In genomic region chr10:95260397-95260881, GRCh38 we compare ENCODE assay signal across 8 cellular contexts. TPM values are rescaled to one million over a fixed set of nuclear protein-coding genes. Genes with fewer than 3 reads are reported as not detected.
DNase-seq lines count a peak whose midpoint lies in the region; ATAC-seq and TF ChIP-seq lines count a peak whose summit lies in the region.

No MANE protein-coding gene starts in this region.

- H3K4me1 Mint-ChIP-seq in endodermal cell (peaks cover 51% of the 10 kb centered on the region), neural crest cell (peaks cover 4% of the 10 kb centered on the region)
- H3K4me1 Mint-ChIP-seq in activated T-helper 17 cell treated with anti-CD3 and anti-CD28 coated beads, Interleukin-2, amount 50 U/mL, for 72 hours = no peaks in the 10 kb centered on the region

- peaks cover 74% of the 10 kb centered on the region for H3K36me3 Mint-ChIP-seq in endodermal cell (ENCODE audit: low read depth)
- H3K36me3 Mint-ChIP-seq in neural crest cell (ENCODE audit: low read depth) = peaks cover 9% of the 10 kb centered on the region
- H3K36me3 Mint-ChIP-seq in activated T-helper 17 cell treated with anti-CD3 and anti-CD28 coated beads, Interleukin-2, amount 50 U/mL, for 72 hours (ENCODE audit: low read depth) = no peaks in the 10 kb centered on the region

- H3K9me3 ChIP-seq in endodermal cell (ENCODE audit: control insufficient read depth, low read length) = peaks cover 24% of the 10 kb centered on the region

- WGBS in endodermal cell (ENCODE audit: insufficient coverage in 1 of 2, insufficient read length in 1 of 2), 2 experiments = 65 to 74% methylated on average over 3 of the region's 3 CpGs

- H3K27ac ChIP-seq in endodermal cell (ENCODE audit: low read depth, low read length) = peak overlapping the region; percentile 56

- no peak for TF ChIP-seq CTCF in endodermal cell (conservative IDR thresholded peaks at IDR 0.05)
- TF ChIP-seq CTCF in neural crest cell (conservative IDR thresholded peaks at IDR 0.05) = no peak

- H3K9ac ChIP-seq in endodermal cell (ENCODE audit: extremely low read depth, low read length, poor library complexity, severe bottlenecking) = peak overlapping the region; percentile 52

- no peak for ATAC-seq in activated T-helper 17 cell treated with anti-CD3 and anti-CD28 coated beads, Interleukin-2, amount 50 U/mL, for 72 hours (replicated peaks)

- peaks cover 82% of the 10 kb centered on the region for H3K36me3 ChIP-seq in endodermal cell (ENCODE audit: control insufficient read depth, insufficient read depth, low read length)

- peaks cover 14% of the 10 kb centered on the region for H3K4me1 ChIP-seq in endodermal cell (ENCODE audit: control insufficient read depth, insufficient read depth, low read length)

- H3K27me3 ChIP-seq in endodermal cell (ENCODE audit: control insufficient read depth, insufficient read depth, low read length, poor library complexity, severe bottlenecking) = no peaks in the 10 kb centered on the region

- H3K9me3 Mint-ChIP-seq in endodermal cell (peaks cover 19% of the 10 kb centered on the region), neural crest cell (peaks cover 8% of the 10 kb centered on the region)
- H3K9me3 Mint-ChIP-seq in activated T-helper 17 cell treated with anti-CD3 and anti-CD28 coated beads, Interleukin-2, amount 50 U/mL, for 72 hours = peaks cover 4% of the 10 kb centered on the region

- DNase-seq in GM04503 (ENCODE audit: low read depth) (peak; percentile 83), HS-27A (ENCODE audit: low read depth) (peak; percentile 65), endodermal cell (peak; percentile 67), neural crest cell (ENCODE audit: low read depth, low spot score) (no peak), NCI-H446 (lab: John Stamatoyannopoulos, UW) (no peak), NOMO-1 (lab: John Stamatoyannopoulos, UW; ENCODE audit: unreplicated experiment in 2 of 2) (no peak)
- DNase-seq in activated naive CD4-positive, alpha-beta T cell treated with anti-CD3 and anti-CD28 coated beads, Interleukin-2, amount 50 U/mL, for 16 hours = no peak

- H3K4me3 ChIP-seq in endodermal cell (ENCODE audit: low read length) = peak overlapping the region; percentile 48

- H3K4me3 Mint-ChIP-seq in endodermal cell (no peak overlapping the region), neural crest cell (no peak overlapping the region)
- H3K4me3 Mint-ChIP-seq in activated T-helper 17 cell treated with anti-CD3 and anti-CD28 coated beads, Interleukin-2, amount 50 U/mL, for 72 hours = no peak overlapping the region

- H3K27ac Mint-ChIP-seq in endodermal cell = peak overlapping the region; percentile 97
- H3K27ac Mint-ChIP-seq in neural crest cell (ENCODE audit: unreplicated experiment) = peak overlapping the region; percentile 57
- H3K27ac Mint-ChIP-seq in activated T-helper 17 cell treated with anti-CD3 and anti-CD28 coated beads, Interleukin-2, amount 50 U/mL, for 72 hours = no peak overlapping the region

- H3K27me3 Mint-ChIP-seq in endodermal cell (ENCODE audit: insufficient read depth) = no peaks in the 10 kb centered on the region
- no peaks in the 10 kb centered on the region for H3K27me3 Mint-ChIP-seq in neural crest cell (ENCODE audit: low read depth)
- H3K27me3 Mint-ChIP-seq in activated T-helper 17 cell treated with anti-CD3 and anti-CD28 coated beads, Interleukin-2, amount 50 U/mL, for 72 hours = peaks cover 4% of the 10 kb centered on the region

RNA-seq across cellular contexts. Expression of gene PDLIM1, which starts 30.4 kb away (rescaled TPM):
- total RNA-seq in endodermal cell = 100 to 1,000 TPM in 1 of 2 donors, 10 to 100 TPM in 1; 93.9 to 158 TPM
- 133 TPM for polyA plus RNA-seq in endodermal cell (2013, experiment 1 of 2)
- polyA plus RNA-seq in endodermal cell (2013, experiment 2 of 2) = 133 TPM
- total RNA-seq in neural crest cell = 20.9 and 26.2 TPM in 2 replicates
- 1 to 10 TPM in 1 of 2 donors, under 1 TPM in 1; 0.42 to 3.5 TPM for total RNA-seq in activated T-helper 17 cell treated with anti-CD3 and anti-CD28 coated beads, Interleukin-2, amount 50 U/mL, for 72 hours

Comparison
In these comparisons a context has a peak if more than half of its experiments do, and no peak if none do; other contexts are left out.
1. DNase-seq: peak in GM04503 (single experiment), HS-27A (single experiment) and endodermal cell (single experiment); none in neural crest cell (single experiment), activated naive CD4-positive, alpha-beta T cell treated with anti-CD3 and anti-CD28 coated beads, Interleukin-2, amount 50 U/mL, for 16 hours (single experiment), NCI-H446 (0 of 2) and NOMO-1 (0 of 2).